Comparison of ENCODE assay signal across 10 cellular contexts in the genomic region with DNA sequence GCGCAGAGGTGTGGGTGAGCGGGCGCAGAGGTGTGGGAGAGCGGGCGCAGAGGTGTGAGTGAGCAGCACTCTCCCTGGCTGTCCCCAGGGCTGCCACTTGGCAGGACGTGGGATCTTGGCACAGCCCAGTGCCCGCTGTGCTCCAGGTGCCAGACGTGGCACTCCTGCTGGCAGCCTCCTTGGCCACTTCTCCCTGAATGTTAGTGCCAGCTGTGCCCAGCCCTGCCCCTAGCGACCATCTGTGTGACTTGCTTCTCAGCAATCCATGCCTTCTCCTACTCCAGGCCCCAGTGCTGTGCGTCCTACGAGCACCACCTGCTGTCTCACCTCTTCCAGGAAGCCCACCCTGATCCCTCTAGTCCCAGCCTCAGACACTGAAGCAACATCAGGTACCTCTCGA. TPM values are rescaled to one million over a fixed set of nuclear protein-coding genes. Genes with fewer than 3 reads are reported as not detected.
DNase-seq lines count a peak whose midpoint lies in the region; ATAC-seq, FAIRE-seq and TF ChIP-seq lines count a peak whose summit lies in the region.
"Had no signal": no experiment of that assay in that cellular context is flagged by ENCODE, and none has a peak within 500 bp of the region (broad histone marks: within the 10 kb centered on the region; RNA-seq: fewer than 3 reads in every experiment).

No MANE protein-coding gene starts in this region.

- H3K9me2 ChIP-seq in MM.1S (replicated peaks; ENCODE audit: insufficient read depth, low read length) = no peaks in the 10 kb centered on the region

- no peak overlapping the region for H3K4me2 ChIP-seq in MM.1S (ENCODE audit: low read depth, low read length)

- peak; percentile 30 for TF ChIP-seq CTCF in D721Med (IDR thresholded peaks at IDR 0.05; ENCODE audit: insufficient read depth, missing control alignments)
- peak; percentile 61 for TF ChIP-seq CTCF in MM.1S (IDR thresholded peaks at IDR 0.05; ENCODE audit: low read length)
- TF ChIP-seq CTCF in left lung (IDR thresholded peaks at IDR 0.05) = peak in 1 of 2 donors; percentile 42
- no peak for TF ChIP-seq CTCF in ovary (IDR thresholded peaks at IDR 0.05)

- 70 to 75% (median 72%) methylated on average over 12 of the region's 12 CpGs for WGBS in ovary, 3 donors

- DNase-seq in D721Med (ENCODE audit: insufficient read length, low spot score) (no peak), MM.1S (peak; percentile 47), left lung (peak; percentile 75 to 82), retina (no peak), ovary (no peak)
- DNase-seq: activated B cell treated with CpG ODN at 0.5 μM for 24 hours, islet precursor cell had no signal

- no peaks in the 10 kb centered on the region for H3K79me2 ChIP-seq in MM.1S (ENCODE audit: low read length)

- H4K20me1 ChIP-seq in MM.1S (ENCODE audit: insufficient read depth, low read length) = no peaks in the 10 kb centered on the region

- H3K4me3 ChIP-seq in MM.1S (ENCODE audit: low read length) = no peak overlapping the region
- no peak overlapping the region for H3K4me3 ChIP-seq in left lung
- H3K4me3 ChIP-seq in ovary = no peak overlapping the region

- H3K36me3 ChIP-seq in MM.1S (replicated peaks; ENCODE audit: insufficient read depth, low read length) (no peaks in the 10 kb centered on the region), left lung (no peaks in the 10 kb centered on the region), ovary (no peaks in the 10 kb centered on the region)

- intact Hi-C loops in left lung (cut with DNase I) (no loop called here), ovary (cut with DNase I) (loop anchor here in 1 of 4 donors (10.0 kb wide), 1 partner anchor 285 kb away; no protein-coding TSS in a partner anchor)

- no peak overlapping the region for H3K9ac ChIP-seq in MM.1S (ENCODE audit: low read length)

- H3F3A ChIP-seq in MM.1S (ENCODE audit: insufficient read depth, low read length) = no peaks in the 10 kb centered on the region

- no peaks in the 10 kb centered on the region for H3K9me3 ChIP-seq in MM.1S (replicated peaks; ENCODE audit: insufficient read depth, low read length)
- H3K9me3 ChIP-seq in left lung = no peaks in the 10 kb centered on the region
- no peaks in the 10 kb centered on the region for H3K9me3 ChIP-seq in ovary

- H3K4me1 ChIP-seq in MM.1S (ENCODE audit: low read length) (no peaks in the 10 kb centered on the region; the same call in 1 of the 2 replicates), left lung (peaks cover 0 to 8% of the 10 kb centered on the region in 2 donors), ovary (ENCODE audit: insufficient read depth) (peaks cover 1% of the 10 kb centered on the region)

- peaks cover 95% of the 10 kb centered on the region for H3K27me3 ChIP-seq in MM.1S (replicated peaks; ENCODE audit: insufficient read depth, low read length)
- peaks cover 0 to 67% of the 10 kb centered on the region in 2 donors for H3K27me3 ChIP-seq in left lung
- H3K27me3 ChIP-seq in ovary = no peaks in the 10 kb centered on the region

- no peak overlapping the region for H2AFZ ChIP-seq in MM.1S (ENCODE audit: low read length)

- no peak for FAIRE-seq in D721Med (lab: Jason Lieb, UNC)

- H3K27ac ChIP-seq in MM.1S (ENCODE audit: low read length) (no peak overlapping the region), left lung (no peak overlapping the region), ovary (no peak overlapping the region)

- TF ChIP-seq POLR2A in ovary (IDR thresholded peaks at IDR 0.05) = no peak

- ATAC-seq in SK-N-SH treated with all-trans-retinoic acid at 6 μM for 48 hours (peak; percentile 74), left lung (peak; percentile 92), HG03159 (IDR thresholded peaks at IDR 0.05; ENCODE audit: unreplicated experiment) (no peak), HG03175 (IDR thresholded peaks at IDR 0.05; ENCODE audit: unreplicated experiment) (no peak)

- no peak for TF ChIP-seq EP300 in ovary (IDR thresholded peaks at IDR 0.05)

TF ChIP-seq in SK-N-SH treated with all-trans-retinoic acid at 6 μM for 48 hours, 23 proteins besides CTCF, POLR2A, EP300 and RAD21:
- TF ChIP-seq, protein P1, sequence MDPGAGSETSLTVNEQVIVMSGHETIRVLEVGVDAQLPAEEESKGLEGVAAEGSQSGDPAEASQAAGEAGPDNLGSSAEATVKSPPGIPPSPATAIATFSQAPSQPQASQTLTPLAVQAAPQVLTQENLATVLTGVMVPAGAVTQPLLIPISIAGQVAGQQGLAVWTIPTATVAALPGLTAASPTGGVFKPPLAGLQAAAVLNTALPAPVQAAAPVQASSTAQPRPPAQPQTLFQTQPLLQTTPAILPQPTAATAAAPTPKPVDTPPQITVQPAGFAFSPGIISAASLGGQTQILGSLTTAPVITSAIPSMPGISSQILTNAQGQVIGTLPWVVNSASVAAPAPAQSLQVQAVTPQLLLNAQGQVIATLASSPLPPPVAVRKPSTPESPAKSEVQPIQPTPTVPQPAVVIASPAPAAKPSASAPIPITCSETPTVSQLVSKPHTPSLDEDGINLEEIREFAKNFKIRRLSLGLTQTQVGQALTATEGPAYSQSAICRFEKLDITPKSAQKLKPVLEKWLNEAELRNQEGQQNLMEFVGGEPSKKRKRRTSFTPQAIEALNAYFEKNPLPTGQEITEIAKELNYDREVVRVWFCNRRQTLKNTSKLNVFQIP (CRISPR knock-in tag; IDR thresholded peaks at IDR 0.05; ENCODE audit: borderline replicate concordance, low read depth) = no peak
- TF ChIP-seq ZNF8 (CRISPR knock-in tag; IDR thresholded peaks at IDR 0.05) (no peak), ZFP3 (CRISPR knock-in tag; IDR thresholded peaks at IDR 0.05) (no peak), SNAI2 (CRISPR knock-in tag; IDR thresholded peaks at IDR 0.05) (no peak), OSR1 (CRISPR knock-in tag; IDR thresholded peaks at IDR 0.05) (no peak), ZNF70 (CRISPR knock-in tag; IDR thresholded peaks at IDR 0.05) (no peak), ZC3H10 (CRISPR knock-in tag; IDR thresholded peaks at IDR 0.05) (no peak), GLIS3 (CRISPR knock-in tag; IDR thresholded peaks at IDR 0.05) (no peak), PPARA (CRISPR knock-in tag; IDR thresholded peaks at IDR 0.05; ENCODE audit: borderline replicate concordance) (no peak), ESRRG (CRISPR knock-in tag; IDR thresholded peaks at IDR 0.05) (no peak), ZFP30 (CRISPR knock-in tag; IDR thresholded peaks at IDR 0.05) (no peak), CSDC2 (CRISPR knock-in tag; IDR thresholded peaks at IDR 0.05) (no peak), ZNF565 (CRISPR knock-in tag; conservative IDR thresholded peaks at IDR 0.05; ENCODE audit: low read depth) (no peak), ISL1 (CRISPR knock-in tag; IDR thresholded peaks at IDR 0.05) (no peak), TCF4 (CRISPR knock-in tag; IDR thresholded peaks at IDR 0.05; ENCODE audit: borderline replicate concordance) (no peak), BACH2 (CRISPR knock-in tag; IDR thresholded peaks at IDR 0.05; ENCODE audit: borderline replicate concordance) (no peak)
- TF ChIP-seq, protein P2, sequence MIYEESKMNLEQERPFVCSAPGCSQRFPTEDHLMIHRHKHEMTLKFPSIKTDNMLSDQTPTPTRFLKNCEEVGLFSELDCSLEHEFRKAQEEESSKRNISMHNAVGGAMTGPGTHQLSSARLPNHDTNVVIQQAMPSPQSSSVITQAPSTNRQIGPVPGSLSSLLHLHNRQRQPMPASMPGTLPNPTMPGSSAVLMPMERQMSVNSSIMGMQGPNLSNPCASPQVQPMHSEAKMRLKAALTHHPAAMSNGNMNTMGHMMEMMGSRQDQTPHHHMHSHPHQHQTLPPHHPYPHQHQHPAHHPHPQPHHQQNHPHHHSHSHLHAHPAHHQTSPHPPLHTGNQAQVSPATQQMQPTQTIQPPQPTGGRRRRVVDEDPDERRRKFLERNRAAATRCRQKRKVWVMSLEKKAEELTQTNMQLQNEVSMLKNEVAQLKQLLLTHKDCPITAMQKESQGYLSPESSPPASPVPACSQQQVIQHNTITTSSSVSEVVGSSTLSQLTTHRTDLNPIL (CRISPR knock-in tag; IDR thresholded peaks at IDR 0.05; ENCODE audit: low read depth) = no peak
- TF ChIP-seq, protein P3, sequence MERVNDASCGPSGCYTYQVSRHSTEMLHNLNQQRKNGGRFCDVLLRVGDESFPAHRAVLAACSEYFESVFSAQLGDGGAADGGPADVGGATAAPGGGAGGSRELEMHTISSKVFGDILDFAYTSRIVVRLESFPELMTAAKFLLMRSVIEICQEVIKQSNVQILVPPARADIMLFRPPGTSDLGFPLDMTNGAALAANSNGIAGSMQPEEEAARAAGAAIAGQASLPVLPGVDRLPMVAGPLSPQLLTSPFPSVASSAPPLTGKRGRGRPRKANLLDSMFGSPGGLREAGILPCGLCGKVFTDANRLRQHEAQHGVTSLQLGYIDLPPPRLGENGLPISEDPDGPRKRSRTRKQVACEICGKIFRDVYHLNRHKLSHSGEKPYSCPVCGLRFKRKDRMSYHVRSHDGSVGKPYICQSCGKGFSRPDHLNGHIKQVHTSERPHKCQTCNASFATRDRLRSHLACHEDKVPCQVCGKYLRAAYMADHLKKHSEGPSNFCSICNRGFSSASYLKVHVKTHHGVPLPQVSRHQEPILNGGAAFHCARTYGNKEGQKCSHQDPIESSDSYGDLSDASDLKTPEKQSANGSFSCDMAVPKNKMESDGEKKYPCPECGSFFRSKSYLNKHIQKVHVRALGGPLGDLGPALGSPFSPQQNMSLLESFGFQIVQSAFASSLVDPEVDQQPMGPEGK (CRISPR knock-in tag; IDR thresholded peaks at IDR 0.05; ENCODE audit: borderline replicate concordance) = no peak

RNA-seq across cellular contexts. Expression of a gene that starts 30.5 kb away (rescaled TPM):
- total RNA-seq in left lung (not detected), ovary (not detected)
- polyA plus RNA-seq in ovary = not detected
- total RNA-seq: activated B cell treated with CpG ODN at 0.5 μM for 24 hours had no signal

RNA-seq across cellular contexts. Expression of a gene that starts 41.8 kb away (rescaled TPM):
- total RNA-seq in left lung = under 1 TPM in 1 of 2 donors, not detected in 1; 0.24 TPM
- total RNA-seq in ovary = not detected
- not detected for polyA plus RNA-seq in ovary
- total RNA-seq: activated B cell treated with CpG ODN at 0.5 μM for 24 hours had no signal

RNA-seq across cellular contexts. Expression of a gene that starts 49.1 kb away (rescaled TPM):
- not detected for total RNA-seq in left lung
- total RNA-seq in ovary = not detected
- not detected for polyA plus RNA-seq in ovary
- total RNA-seq: activated B cell treated with CpG ODN at 0.5 μM for 24 hours had no signal

RNA-seq across cellular contexts. Expression of a gene that starts 54.2 kb away (rescaled TPM):
- 1 to 10 TPM; 2.4 to 5.7 TPM for total RNA-seq in left lung
- total RNA-seq in ovary = 1 to 10 TPM; 3.4 to 6.8 (median 4.0) TPM
- polyA plus RNA-seq in ovary = 1 to 10 TPM; 2.4 to 3.9 TPM

Comparison
In these comparisons a context has a peak if more than half of its experiments do, and no peak if none do; other contexts are left out.
1. DNase-seq: peak in MM.1S (single experiment) and left lung (2 of 2); none in D721Med (single experiment), retina (single experiment) and ovary (0 of 5).
2. CTCF ChIP-seq: peak in D721Med (single experiment) and MM.1S (single experiment); none in ovary (0 of 3).
3. ATAC-seq: peak in SK-N-SH treated with all-trans-retinoic acid at 6 μM for 48 hours (single experiment) and left lung (single experiment); none in HG03159 (single experiment) and HG03175 (single experiment).